ENCODE assay signal across 17 cellular contexts in the genomic region with DNA sequence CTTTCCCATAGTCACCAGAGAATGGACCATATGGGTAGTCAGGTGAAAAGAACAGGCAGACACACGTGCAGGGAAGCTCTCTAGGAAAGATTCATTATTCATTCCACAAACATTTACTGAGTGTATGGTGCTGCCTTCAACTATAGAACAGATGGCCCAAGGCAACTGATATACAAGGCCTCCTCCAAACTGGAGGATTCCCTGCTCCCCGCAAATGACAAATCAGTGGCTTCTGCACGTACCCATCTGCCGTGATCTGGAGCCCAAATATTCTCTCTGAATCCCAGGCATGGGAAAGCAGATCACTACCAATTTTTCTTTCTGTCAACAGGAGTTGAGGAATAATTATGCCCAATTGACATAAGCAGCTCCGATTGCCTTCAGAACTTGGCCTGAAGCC.
"Had no signal": no experiment of that assay in that cellular context is flagged by ENCODE, and none has a peak within 500 bp of the region (broad histone marks: within the 10 kb centered on the region; RNA-seq: fewer than 3 reads in every experiment).

No MANE protein-coding gene starts in this region.

- H3K4me3 ChIP-seq: coronary artery, lung, right atrium auricular region, stomach, uterus had no signal

- H3K4me1 ChIP-seq: right atrium auricular region, stomach, uterus had no signal

- H3K27me3 ChIP-seq: neutrophil, right atrium auricular region, stomach, uterus had no signal

- H3K27ac ChIP-seq: coronary artery, neutrophil, right atrium auricular region, stomach, uterus had no signal

- H3K9me3 ChIP-seq: neutrophil, right atrium auricular region, uterus had no signal

- ATAC-seq: activated naive CD8-positive, alpha-beta T cell treated with anti-CD3 and anti-CD28 coated beads, Interleukin-2, amount 50 U/mL, for 24 hours; left colon; naive thymus-derived CD8-positive, alpha-beta T cell had no signal

- FAIRE-seq: small intestine had no signal

- DNase-seq: activated CD4-positive, alpha-beta memory T cell treated with anti-CD3 and anti-CD28 coated beads for 36 hours; activated CD4-positive, CD25-positive, alpha-beta regulatory T cell treated with anti-CD3 and anti-CD28 coated beads, Interleukin-2, amount 50 U/mL, for 72 hours; activated CD8-positive, alpha-beta memory T cell treated with anti-CD3 and anti-CD28 coated beads, Interleukin-2, amount 50 U/mL, for 48 hours; activated naive CD4-positive, alpha-beta T cell treated with Interleukin-2 at 50 U/mL for 16 hours; activated naive CD8-positive, alpha-beta T cell treated with anti-CD3 and anti-CD28 coated beads, Interleukin-2, amount 50 U/mL, for 24 hours; effector CD4-positive, alpha-beta T cell; foreskin melanocyte; head of caudate nucleus; left colon; naive thymus-derived CD8-positive, alpha-beta T cell; small intestine; stomach; uterus had no signal

- H3K36me3 ChIP-seq: neutrophil, right atrium auricular region, stomach, uterus had no signal
